In genomic region chr13:34941835-34942731, GRCh38 we compare ENCODE assay signal across 8 cellular contexts. TPM values are rescaled to one million over a fixed set of nuclear protein-coding genes. Genes with fewer than 3 reads are reported as not detected.
DNase-seq lines count a peak whose midpoint lies in the region; ATAC-seq and TF ChIP-seq lines count a peak whose summit lies in the region.

TSS of gene NBEA (plus strand) at chr13:34942270. CDS start at chr13:34942821, 551 bp downstream.

- peaks cover 46% of the 10 kb centered on the region for H3K27me3 Mint-ChIP-seq in CD4-positive, alpha-beta T cell

- intact Hi-C loops in CD4-positive, alpha-beta T cell (cut with DNase I, micrococcal nuclease), result loop anchor here in 1 of 2 experiments (10.0 kb wide), 1 partner anchor 1397 kb away; no protein-coding TSS in a partner anchor
- intact Hi-C loops in mucosa of descending colon (cut with DNase I, micrococcal nuclease), result no loop called here

- peak; percentile 33 to 80 (median 67) for DNase-seq in CD4-positive, alpha-beta T cell
- DNase-seq in HK-2 (ENCODE audit: unreplicated experiment), result peak; percentile 68
- DNase-seq in NT2/D1 (ENCODE audit: low read depth, low spot score), result no peak
- DNase-seq in activated T-cell treated with anti-CD3 and anti-CD28 coated beads for 4 hours, result peak; percentile 75
- peak; percentile 8 for DNase-seq in epithelial cell of prostate (ENCODE audit: low read depth, low spot score)
- DNase-seq in mucosa of descending colon, result peak; percentile 75 to 87 (median 83)
- DNase-seq in stimulated activated CD8-positive, alpha-beta memory T cell treated with anti-CD3 and anti-CD28 coated beads, Interleukin-4, amount 100 ng/mL, for 24 hours (ENCODE audit: low read depth), result peak; percentile 68

- no peak for TF ChIP-seq CTCF in CD4-positive, alpha-beta T cell (IDR thresholded peaks at IDR 0.05)
- no peak for TF ChIP-seq CTCF in mucosa of descending colon (IDR thresholded peaks at IDR 0.05)

- peak within 1 kb of the TSS; percentile 77 for H3K9ac ChIP-seq in NT2/D1 (ENCODE audit: insufficient read length, low read depth)

- H3K4me1 ChIP-seq in NT2/D1 (ENCODE audit: insufficient read depth, insufficient read length), result no peaks in the 10 kb centered on the region
- no peaks in the 10 kb centered on the region for H3K4me1 ChIP-seq in mucosa of descending colon (ENCODE audit: low read depth)

- peak; percentile 72 for ATAC-seq in CD4-positive, alpha-beta T cell (ENCODE audit: poor library complexity)
- peak; percentile 79 for ATAC-seq in GM19455 (IDR thresholded peaks at IDR 0.05; ENCODE audit: unreplicated experiment)
- peak; percentile 85 for ATAC-seq in mucosa of descending colon

- peak within 1 kb of the TSS; percentile 64 for H3K27ac Mint-ChIP-seq in CD4-positive, alpha-beta T cell

- peak within 1 kb of the TSS; percentile 67 for H3K4me3 ChIP-seq in NT2/D1 (ENCODE audit: insufficient read length, low read depth)
- peak within 1 kb of the TSS; percentile 67 for H3K4me3 ChIP-seq in mucosa of descending colon

- H3K36me3 ChIP-seq in NT2/D1 (ENCODE audit: insufficient read depth, insufficient read length, low read length) (no peaks in the 10 kb centered on the region), mucosa of descending colon (ENCODE audit: low read depth) (no peaks in the 10 kb centered on the region)

- H3K27me3 ChIP-seq in CD4-positive, alpha-beta T cell (ENCODE audit: control insufficient read depth, insufficient read depth, low read length), result peaks cover 28% of the 10 kb centered on the region
- H3K27me3 ChIP-seq in NT2/D1 (ENCODE audit: insufficient read depth, insufficient read length), result peaks cover 2% of the 10 kb centered on the region

- H3K9me3 Mint-ChIP-seq in CD4-positive, alpha-beta T cell, result no peaks in the 10 kb centered on the region

- CTCF ChIA-PET in CD4-positive, alpha-beta T cell (lab: Charles Lee), result no interaction called here

- H3K27ac ChIP-seq in CD4-positive, alpha-beta T cell (ENCODE audit: low read depth, low read length), result no peak within 1 kb of the TSS
- no peak within 1 kb of the TSS for H3K27ac ChIP-seq in epithelial cell of prostate

- POLR2A ChIA-PET in CD4-positive, alpha-beta T cell (lab: Charles Lee), result interaction anchor here (0.8 kb wide), 1 partner anchor 9 kb away, joined by 3 read pairs; no protein-coding TSS in a partner anchor

- H3K9me3 ChIP-seq in CD4-positive, alpha-beta T cell (ENCODE audit: control insufficient read depth, low read length), result no peaks in the 10 kb centered on the region
- no peaks in the 10 kb centered on the region for H3K9me3 ChIP-seq in NT2/D1 (ENCODE audit: insufficient read depth, low read length)
- H3K9me3 ChIP-seq in mucosa of descending colon, result no peaks in the 10 kb centered on the region

- peak within 1 kb of the TSS; percentile 95 for H3K4me3 Mint-ChIP-seq in CD4-positive, alpha-beta T cell

- no peaks in the 10 kb centered on the region for H3K36me3 Mint-ChIP-seq in CD4-positive, alpha-beta T cell (ENCODE audit: low read depth)

- H3K4me1 Mint-ChIP-seq in CD4-positive, alpha-beta T cell (ENCODE audit: low read depth), result peaks cover 37% of the 10 kb centered on the region

RNA-seq across cellular contexts. Expression of gene NBEA, which starts in this region (rescaled TPM):
- total RNA-seq in CD4-positive, alpha-beta T cell, result 1 to 10 TPM; 3.5 to 3.8 TPM
- total RNA-seq in mucosa of descending colon, result 10 to 100 TPM in 1 of 3 donors, 1 to 10 TPM in 2; 3.5 to 27.2 (median 5.2) TPM
